1 cellular context compared by ENCODE assay signal in the genomic region with DNA sequence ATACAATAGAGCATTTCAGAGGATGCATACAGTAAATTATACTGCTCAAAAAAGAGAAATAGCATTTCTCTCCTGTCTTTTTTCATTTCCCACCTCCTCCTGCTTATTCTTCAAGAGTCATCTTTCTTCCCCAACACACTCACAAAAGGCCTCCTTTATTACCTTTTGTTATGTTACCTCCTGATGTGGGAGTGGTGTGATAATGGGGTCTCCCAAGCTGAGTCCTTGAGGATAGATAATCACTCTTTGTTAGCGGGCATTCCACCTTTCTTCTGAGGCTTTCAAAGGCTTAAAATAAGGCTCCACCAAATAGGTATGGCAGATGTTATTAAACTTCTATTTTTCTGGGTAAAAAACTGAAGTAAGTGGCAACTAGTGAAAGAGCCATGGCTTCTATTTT.
TF ChIP-seq lines count a peak whose summit lies in the region.

No MANE protein-coding gene starts in this region.

TF ChIP-seq in GM23338, 12 proteins besides CTCF, POLR2A, EP300 and RAD21 (continued from another document):
- TF ChIP-seq, protein P1, sequence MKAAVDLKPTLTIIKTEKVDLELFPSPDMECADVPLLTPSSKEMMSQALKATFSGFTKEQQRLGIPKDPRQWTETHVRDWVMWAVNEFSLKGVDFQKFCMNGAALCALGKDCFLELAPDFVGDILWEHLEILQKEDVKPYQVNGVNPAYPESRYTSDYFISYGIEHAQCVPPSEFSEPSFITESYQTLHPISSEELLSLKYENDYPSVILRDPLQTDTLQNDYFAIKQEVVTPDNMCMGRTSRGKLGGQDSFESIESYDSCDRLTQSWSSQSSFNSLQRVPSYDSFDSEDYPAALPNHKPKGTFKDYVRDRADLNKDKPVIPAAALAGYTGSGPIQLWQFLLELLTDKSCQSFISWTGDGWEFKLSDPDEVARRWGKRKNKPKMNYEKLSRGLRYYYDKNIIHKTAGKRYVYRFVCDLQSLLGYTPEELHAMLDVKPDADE (IDR thresholded peaks at IDR 0.05) = no peak
- no peak for TF ChIP-seq CREB1 (CRISPR knock-in tag; IDR thresholded peaks at IDR 0.05; ENCODE audit: low read depth)
- no peak for TF ChIP-seq POLR2AphosphoS5 (IDR thresholded peaks at IDR 0.05; ENCODE audit: low read depth)
